In the genomic region with DNA sequence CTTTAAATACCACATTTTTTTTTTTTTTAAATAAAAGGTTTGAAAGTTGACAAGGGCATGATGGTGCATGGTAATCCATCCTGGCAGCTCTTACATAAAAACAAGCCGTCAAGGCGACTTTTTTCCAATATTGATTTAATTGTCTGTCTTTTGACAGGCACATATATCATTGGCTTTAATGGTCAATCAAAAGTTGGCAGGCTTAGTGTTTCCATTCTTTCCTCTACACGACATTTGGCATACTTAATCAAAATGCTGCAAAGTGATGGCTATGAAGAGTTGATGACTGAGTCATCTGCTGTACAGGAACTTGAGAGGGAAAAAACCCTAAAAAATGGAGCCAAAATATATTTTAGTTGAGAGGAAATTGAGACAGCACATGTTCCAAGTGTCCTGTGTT, we compare ENCODE assay signal across 1 cellular context.
TF ChIP-seq lines count a peak whose summit lies in the region.

No MANE protein-coding gene starts in this region.

TF ChIP-seq in Ishikawa, 13 proteins besides CTCF, POLR2A, EP300 and RAD21 (continued from another document):
- TF ChIP-seq, protein P1, sequence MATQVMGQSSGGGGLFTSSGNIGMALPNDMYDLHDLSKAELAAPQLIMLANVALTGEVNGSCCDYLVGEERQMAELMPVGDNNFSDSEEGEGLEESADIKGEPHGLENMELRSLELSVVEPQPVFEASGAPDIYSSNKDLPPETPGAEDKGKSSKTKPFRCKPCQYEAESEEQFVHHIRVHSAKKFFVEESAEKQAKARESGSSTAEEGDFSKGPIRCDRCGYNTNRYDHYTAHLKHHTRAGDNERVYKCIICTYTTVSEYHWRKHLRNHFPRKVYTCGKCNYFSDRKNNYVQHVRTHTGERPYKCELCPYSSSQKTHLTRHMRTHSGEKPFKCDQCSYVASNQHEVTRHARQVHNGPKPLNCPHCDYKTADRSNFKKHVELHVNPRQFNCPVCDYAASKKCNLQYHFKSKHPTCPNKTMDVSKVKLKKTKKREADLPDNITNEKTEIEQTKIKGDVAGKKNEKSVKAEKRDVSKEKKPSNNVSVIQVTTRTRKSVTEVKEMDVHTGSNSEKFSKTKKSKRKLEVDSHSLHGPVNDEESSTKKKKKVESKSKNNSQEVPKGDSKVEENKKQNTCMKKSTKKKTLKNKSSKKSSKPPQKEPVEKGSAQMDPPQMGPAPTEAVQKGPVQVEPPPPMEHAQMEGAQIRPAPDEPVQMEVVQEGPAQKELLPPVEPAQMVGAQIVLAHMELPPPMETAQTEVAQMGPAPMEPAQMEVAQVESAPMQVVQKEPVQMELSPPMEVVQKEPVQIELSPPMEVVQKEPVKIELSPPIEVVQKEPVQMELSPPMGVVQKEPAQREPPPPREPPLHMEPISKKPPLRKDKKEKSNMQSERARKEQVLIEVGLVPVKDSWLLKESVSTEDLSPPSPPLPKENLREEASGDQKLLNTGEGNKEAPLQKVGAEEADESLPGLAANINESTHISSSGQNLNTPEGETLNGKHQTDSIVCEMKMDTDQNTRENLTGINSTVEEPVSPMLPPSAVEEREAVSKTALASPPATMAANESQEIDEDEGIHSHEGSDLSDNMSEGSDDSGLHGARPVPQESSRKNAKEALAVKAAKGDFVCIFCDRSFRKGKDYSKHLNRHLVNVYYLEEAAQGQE (IDR thresholded peaks at IDR 0.05; ENCODE audit: low read depth): no peak
- TF ChIP-seq CEBPB (IDR thresholded peaks at IDR 0.05) (no peak), FOXM1 (IDR thresholded peaks at IDR 0.05; ENCODE audit: borderline replicate concordance, low read depth) (peak; percentile 28; the same call in 1 of the 2 replicates), EGR1 (IDR thresholded peaks at IDR 0.05) (no peak), TEAD4 (IDR thresholded peaks at IDR 0.05) (no peak), YY1 (IDR thresholded peaks at IDR 0.05; ENCODE audit: low read depth) (no peak), CREB1 (IDR thresholded peaks at IDR 0.05; ENCODE audit: low read depth) (no peak), ZBTB7A (IDR thresholded peaks at IDR 0.05; ENCODE audit: low read depth) (no peak), NFIC (IDR thresholded peaks at IDR 0.05) (peak; percentile 80)
- TF ChIP-seq, protein P2, sequence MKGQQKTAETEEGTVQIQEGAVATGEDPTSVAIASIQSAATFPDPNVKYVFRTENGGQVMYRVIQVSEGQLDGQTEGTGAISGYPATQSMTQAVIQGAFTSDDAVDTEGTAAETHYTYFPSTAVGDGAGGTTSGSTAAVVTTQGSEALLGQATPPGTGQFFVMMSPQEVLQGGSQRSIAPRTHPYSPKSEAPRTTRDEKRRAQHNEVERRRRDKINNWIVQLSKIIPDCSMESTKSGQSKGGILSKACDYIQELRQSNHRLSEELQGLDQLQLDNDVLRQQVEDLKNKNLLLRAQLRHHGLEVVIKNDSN (IDR thresholded peaks at IDR 0.05): no peak
